24 cellular contexts compared by ENCODE assay signal in the genomic region with DNA sequence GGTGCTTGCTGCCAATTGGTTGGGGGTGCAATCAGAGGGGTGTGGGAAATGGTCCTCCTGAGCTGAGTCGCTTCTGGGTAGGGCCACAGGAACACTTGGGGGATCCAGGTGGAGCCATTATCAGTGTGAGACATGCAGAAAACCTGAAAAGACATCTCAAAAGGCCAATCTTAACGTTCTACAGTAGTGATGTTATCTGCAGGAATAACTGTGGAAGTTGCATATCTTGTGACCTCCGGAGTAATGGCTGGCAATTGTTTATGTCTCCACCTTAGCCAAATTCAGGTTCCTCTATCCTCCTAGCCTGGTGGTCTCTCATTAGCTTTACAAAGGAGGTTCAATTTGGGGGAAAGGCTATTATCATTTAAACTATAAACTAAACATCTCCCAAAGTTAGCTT.
"Had no signal": no experiment of that assay in that cellular context is flagged by ENCODE, and none has a peak within 500 bp of the region (broad histone marks: within the 10 kb centered on the region; RNA-seq: fewer than 3 reads in every experiment).

No MANE protein-coding gene starts in this region.

- H3K36me3 ChIP-seq: esophagus muscularis mucosa, gastroesophageal sphincter, heart left ventricle, lower lobe of right lung, ovary, right lobe of liver, thoracic aorta, tibial nerve had no signal

- FAIRE-seq: endothelial cell of umbilical vein, keratinocyte, small intestine had no signal

- H3K9me3 ChIP-seq: esophagus muscularis mucosa, gastroesophageal sphincter, heart left ventricle, lower lobe of right lung, ovary, right lobe of liver, thoracic aorta, tibial nerve had no signal

- H3K27me3 Mint-ChIP-seq: stimulated activated naive CD8-positive, alpha-beta T cell treated with anti-CD3 and anti-CD28 coated beads, Interleukin-15, Interleukin-2, amounts not matched to agents 100 ng/mL and 50 ng/mL, for 24 hours had no signal

- H3K4me1 Mint-ChIP-seq: natural killer cell; stimulated activated naive B cell treated with anti-CD40 and anti-IgM and Interleukin-4, amounts not matched to agents 10 μg/mL and 1 μg/mL and 100 μg/mL, for 72 hours had no signal

- H3K36me3 Mint-ChIP-seq: natural killer cell had no signal

- H3K27me3 ChIP-seq: esophagus muscularis mucosa, foreskin keratinocyte, gastroesophageal sphincter, heart left ventricle, ovary, right lobe of liver, tibial nerve had no signal

- H3K9me3 Mint-ChIP-seq: natural killer cell; stimulated activated naive CD8-positive, alpha-beta T cell treated with anti-CD3 and anti-CD28 coated beads, Interleukin-15, Interleukin-2, amounts not matched to agents 100 ng/mL and 50 ng/mL, for 24 hours had no signal

- H3K27ac ChIP-seq: coronary artery, esophagus muscularis mucosa, foreskin keratinocyte, gastroesophageal sphincter, lower lobe of right lung, ovary, right lobe of liver, thoracic aorta, tibial nerve had no signal

- H3K4me3 ChIP-seq: coronary artery, esophagus muscularis mucosa, gastroesophageal sphincter, heart left ventricle, lower lobe of right lung, ovary, right lobe of liver, thoracic aorta, tibial nerve had no signal

- H3K27ac Mint-ChIP-seq: natural killer cell; stimulated activated naive B cell treated with anti-CD40 and anti-IgM and Interleukin-4, amounts not matched to agents 10 μg/mL and 1 μg/mL and 100 μg/mL, for 72 hours; stimulated activated naive CD8-positive, alpha-beta T cell treated with anti-CD3 and anti-CD28 coated beads, Interleukin-15, Interleukin-2, amounts not matched to agents 100 ng/mL and 50 ng/mL, for 24 hours had no signal

- H3K4me1 ChIP-seq: esophagus muscularis mucosa, foreskin keratinocyte, gastroesophageal sphincter, lower lobe of right lung, right lobe of liver had no signal

- DNase-seq: dermis blood vessel endothelial cell; effector memory CD4-positive, alpha-beta T cell; foreskin keratinocyte; heart left ventricle; hippocampal formation; left ventricle myocardium superior; lower lobe of right lung; natural killer cell; occipital lobe; ovary; retina; right lobe of liver; small intestine; stimulated activated CD4-positive, alpha-beta T cell treated with anti-CD3 and anti-CD28 coated beads, Interleukin-15, amount 100 ng/mL, for 24 hours; stimulated activated CD4-positive, alpha-beta T cell treated with anti-CD3 and anti-CD28 coated beads, Interleukin-2, amount 100 ng/mL, for 48 hours; stimulated activated naive B cell treated with anti-CD40 and anti-IgM and Interleukin-4, amounts not matched to agents 10 μg/mL and 1 μg/mL and 100 μg/mL, for 72 hours had no signal

- H3K4me3 Mint-ChIP-seq: natural killer cell; stimulated activated naive B cell treated with anti-CD40 and anti-IgM and Interleukin-4, amounts not matched to agents 10 μg/mL and 1 μg/mL and 100 μg/mL, for 72 hours; stimulated activated naive CD8-positive, alpha-beta T cell treated with anti-CD3 and anti-CD28 coated beads, Interleukin-15, Interleukin-2, amounts not matched to agents 100 ng/mL and 50 ng/mL, for 24 hours had no signal
